ENCODE assay signal across 8 cellular contexts in genomic region chr15:23035964-23036566, GRCh38. TPM values are rescaled to one million over a fixed set of nuclear protein-coding genes. Genes with fewer than 3 reads are reported as not detected.
DNase-seq lines count a peak whose midpoint lies in the region; ATAC-seq, FAIRE-seq and TF ChIP-seq lines count a peak whose summit lies in the region.

No MANE protein-coding gene starts in this region.

- DNase-seq in natural killer cell, result peak; percentile 25
- DNase-seq in natural killer cell treated with Interleukin-12 subunit alpha and Interleukin-12 subunit beta and Interleukin-15 and Interleukin-18, amount 100 ng/mL, for 72 hours (ENCODE audit: low spot score), result no peak
- DNase-seq in LNCaP clone FGC (ENCODE audit: low read depth), result no peak
- DNase-seq in activated CD4-positive, alpha-beta T cell treated with anti-CD3 and anti-CD28 coated beads, Interleukin-2, amount 50 U/mL, for 4 hours, result peak; percentile 25 to 39
- peak; percentile 53 for DNase-seq in epithelial cell of esophagus (ENCODE audit: low read depth)
- DNase-seq in pancreas, result peak in 4 of 6 donors; percentile 25 to 56 (median 38)
- DNase-seq in amniotic stem cell (lab: John Stamatoyannopoulos, UW), result no peak

- TF ChIP-seq CTCF in natural killer cell (IDR thresholded peaks at IDR 0.05) (peak; percentile 76), LNCaP clone FGC (IDR thresholded peaks at IDR 0.05; ENCODE audit: control insufficient read depth, extremely low read depth, insufficient read depth) (peak; percentile 69), epithelial cell of esophagus (IDR thresholded peaks at IDR 0.05; ENCODE audit: insufficient read depth, low read depth, low read length, missing control alignments) (peak; percentile 81), pancreas (IDR thresholded peaks at IDR 0.05) (peak; percentile 48 to 63 (median 62))

- H3K9me3 Mint-ChIP-seq in natural killer cell, result no peaks in the 10 kb centered on the region
- H3K9me3 Mint-ChIP-seq in natural killer cell treated with Interleukin-12 subunit alpha and Interleukin-12 subunit beta and Interleukin-15 and Interleukin-18, amount 100 ng/mL, for 72 hours, result no peaks in the 10 kb centered on the region

- FAIRE-seq in pancreas (lab: Jason Lieb, UNC), result no peak

- peaks cover 11 to 20% of the 10 kb centered on the region in 2 donors for H3K4me1 Mint-ChIP-seq in natural killer cell
- peaks cover 7 to 12% of the 10 kb centered on the region in 2 donors for H3K4me1 Mint-ChIP-seq in natural killer cell treated with Interleukin-12 subunit alpha and Interleukin-12 subunit beta and Interleukin-15 and Interleukin-18, amount 100 ng/mL, for 72 hours (ENCODE audit: low read depth in 2 of 2)

- peaks cover 0 to 8% (median 5%) of the 10 kb centered on the region in 3 donors for H3K36me3 ChIP-seq in pancreas

- no peak overlapping the region for H3K4me3 Mint-ChIP-seq in natural killer cell
- H3K4me3 Mint-ChIP-seq in natural killer cell treated with Interleukin-12 subunit alpha and Interleukin-12 subunit beta and Interleukin-15 and Interleukin-18, amount 100 ng/mL, for 72 hours, result no peak overlapping the region

- H3K4me1 ChIP-seq in pancreas, result peaks cover 19 to 25% (median 20%) of the 10 kb centered on the region in 3 donors

- H3K9me3 ChIP-seq in pancreas, result no peaks in the 10 kb centered on the region

- H3K27ac ChIP-seq in pancreas, result no peak overlapping the region

- intact Hi-C loops in natural killer cell (cut with micrococcal nuclease) (no loop called here), pancreas (cut with DNase I) (no loop called here)

- no peaks in the 10 kb centered on the region for H3K36me3 Mint-ChIP-seq in natural killer cell
- H3K36me3 Mint-ChIP-seq in natural killer cell treated with Interleukin-12 subunit alpha and Interleukin-12 subunit beta and Interleukin-15 and Interleukin-18, amount 100 ng/mL, for 72 hours, result peaks cover 9% of the 10 kb centered on the region

- no peak for ATAC-seq in natural killer cell
- no peak for ATAC-seq in natural killer cell treated with Interleukin-12 subunit alpha and Interleukin-12 subunit beta and Interleukin-15 and Interleukin-18, amount 100 ng/mL, for 72 hours
- ATAC-seq in pancreas, result peak in 1 of 4 donors; percentile 14
- no peak for ATAC-seq in HG03457 (IDR thresholded peaks at IDR 0.05; ENCODE audit: unreplicated experiment)

- no peak overlapping the region for H3K4me3 ChIP-seq in LNCaP clone FGC (ENCODE audit: low read depth, low read length)
- no peak overlapping the region for H3K4me3 ChIP-seq in epithelial cell of esophagus (ENCODE audit: low read length)
- no peak overlapping the region for H3K4me3 ChIP-seq in pancreas

- no peaks in the 10 kb centered on the region for H3K27me3 ChIP-seq in pancreas

- no peaks in the 10 kb centered on the region for H3K27me3 Mint-ChIP-seq in natural killer cell (ENCODE audit: low read depth in 2 of 2)
- no peaks in the 10 kb centered on the region for H3K27me3 Mint-ChIP-seq in natural killer cell treated with Interleukin-12 subunit alpha and Interleukin-12 subunit beta and Interleukin-15 and Interleukin-18, amount 100 ng/mL, for 72 hours

- WGBS in pancreas, 2 donors, result 47 to 54% methylated on average over 5 of the region's 5 CpGs

- no peak overlapping the region for H3K27ac Mint-ChIP-seq in natural killer cell
- H3K27ac Mint-ChIP-seq in natural killer cell treated with Interleukin-12 subunit alpha and Interleukin-12 subunit beta and Interleukin-15 and Interleukin-18, amount 100 ng/mL, for 72 hours, result no peak overlapping the region

RNA-seq across cellular contexts. Expression of gene TUBGCP5, which starts 3.3 kb away (rescaled TPM):
- total RNA-seq in natural killer cell (10 to 100 TPM; 14.7 to 20.4 (median 17.5) TPM), pancreas (10 to 100 TPM in 1 of 6 donors, 1 to 10 TPM in 5; 7.0 to 10.4 (median 8.1) TPM)
- 10 to 100 TPM; 19.4 to 28.5 TPM for total RNA-seq in natural killer cell treated with Interleukin-12 subunit alpha and Interleukin-12 subunit beta and Interleukin-15 and Interleukin-18, amount 100 ng/mL, for 72 hours
- polyA plus RNA-seq in pancreas, result 1 to 10 TPM; 6.0 to 7.4 TPM

RNA-seq across cellular contexts. Expression of gene CYFIP1, which starts 55.9 kb away (rescaled TPM):
- 1 to 10 TPM; 6.4 to 9.2 (median 8.8) TPM for total RNA-seq in natural killer cell
- total RNA-seq in natural killer cell treated with Interleukin-12 subunit alpha and Interleukin-12 subunit beta and Interleukin-15 and Interleukin-18, amount 100 ng/mL, for 72 hours, result 10 to 100 TPM; 10.8 to 19.8 TPM
- total RNA-seq in pancreas, result 10 to 100 TPM; 51.7 to 99.1 (median 66.8) TPM
- polyA plus RNA-seq in pancreas, result 10 to 100 TPM; 21.3 to 29.0 TPM

Comparison
In these comparisons a context has a peak if more than half of its experiments do, and no peak if none do; other contexts are left out.
1. DNase-seq: peak in natural killer cell (single experiment), activated CD4-positive, alpha-beta T cell treated with anti-CD3 and anti-CD28 coated beads, Interleukin-2, amount 50 U/mL, for 4 hours (2 of 2), epithelial cell of esophagus (single experiment) and pancreas (4 of 6); none in natural killer cell treated with Interleukin-12 subunit alpha and Interleukin-12 subunit beta and Interleukin-15 and Interleukin-18, amount 100 ng/mL, for 72 hours (single experiment), LNCaP clone FGC (single experiment) and amniotic stem cell (single experiment).
2. Peak in every context shown above with its lines, with median percentiles within 50 percentile points of each other: CTCF ChIP-seq.